1 cellular context compared by ENCODE assay signal in genomic region chr6:31831350-31832215, GRCh38.
A peak's percentile ranks its signal among the peaks of the same experiment; 100 is the strongest.
TF ChIP-seq lines count a peak whose summit lies in the region.

No MANE protein-coding gene starts in this region.

TF ChIP-seq in K562, 482 proteins besides CTCF, POLR2A, EP300 and RAD21 (continued from another document and continues in another):
- peak; percentile 69; the same call in 1 of the 2 replicates for TF ChIP-seq REST (CRISPR knock-in tag; IDR thresholded peaks at IDR 0.05; ENCODE audit: low read depth)
- TF ChIP-seq HEY1 (CRISPR knock-in tag; IDR thresholded peaks at IDR 0.05; ENCODE audit: borderline replicate concordance): no peak; the same call in 1 of the 2 replicates
- no peak for TF ChIP-seq ZKSCAN1 (IDR thresholded peaks at IDR 0.05; ENCODE audit: low read depth, low read length)
- no peak for TF ChIP-seq ZNF561 (CRISPR knock-in tag; conservative IDR thresholded peaks at IDR 0.05)
- no peak for TF ChIP-seq E2F5 (CRISPR knock-in tag; IDR thresholded peaks at IDR 0.05)
- 0 out of 2 replicates have a peak, but pooled peaks have one; percentile 37 for TF ChIP-seq ZFP30 (CRISPR knock-in tag; IDR thresholded peaks at IDR 0.05; ENCODE audit: borderline replicate concordance)
- peak; percentile 63; the same call in 1 of the 2 replicates for TF ChIP-seq FOXK1 (CRISPR knock-in tag; IDR thresholded peaks at IDR 0.05; ENCODE audit: borderline replicate concordance)
- TF ChIP-seq NFE2 (IDR thresholded peaks at IDR 0.05; ENCODE audit: low read depth): peak; percentile 82
- no peak for TF ChIP-seq SAFB (IDR thresholded peaks at IDR 0.05; ENCODE audit: borderline replicate concordance, low read depth, low read length)
- TF ChIP-seq ZNF830 (CRISPR knock-in tag; IDR thresholded peaks at IDR 0.05): peak; percentile 90; the same call in 1 of the 2 replicates
- 0 out of 2 replicates have a peak, but pooled peaks have one; percentile 48 for TF ChIP-seq EHMT2 (IDR thresholded peaks at IDR 0.05)
- TF ChIP-seq MAX (CRISPR knock-in tag; IDR thresholded peaks at IDR 0.05): no peak
- TF ChIP-seq LCOR (CRISPR knock-in tag; IDR thresholded peaks at IDR 0.05): 0 out of 2 replicates have a peak, but pooled peaks have one; percentile 46
- peak; percentile 48; the same call in 1 of the 2 replicates for TF ChIP-seq MAFG (tag; conservative IDR thresholded peaks at IDR 0.05)
- TF ChIP-seq ELF2 (CRISPR knock-in tag; IDR thresholded peaks at IDR 0.05): peak; percentile 73
- no peak for TF ChIP-seq ETS2 (tag; IDR thresholded peaks at IDR 0.05; ENCODE audit: borderline replicate concordance, poor library complexity, severe bottlenecking)
- TF ChIP-seq TGIF2 (CRISPR knock-in tag; IDR thresholded peaks at IDR 0.05): no peak
- no peak for TF ChIP-seq ATF6 (CRISPR knock-in tag; IDR thresholded peaks at IDR 0.05)
- TF ChIP-seq FOXA3 (CRISPR knock-in tag; conservative IDR thresholded peaks at IDR 0.05 in 1 of 2, IDR thresholded peaks at IDR 0.05 in 1 of 2): 0 out of 4 replicates have a peak, but pooled peaks of 1 of the 2 experiments have one; percentile 14
- peak; percentile 17 for TF ChIP-seq HNRNPLL (IDR thresholded peaks at IDR 0.05; ENCODE audit: low read depth, low read length, poor library complexity, severe bottlenecking)
- TF ChIP-seq TEAD2 (tag; IDR thresholded peaks at IDR 0.05): no peak
- TF ChIP-seq POLR3A (IDR thresholded peaks at IDR 0.05; ENCODE audit: borderline replicate concordance, extremely low read depth, insufficient read depth, insufficient read length): no peak
- TF ChIP-seq SIX5 (IDR thresholded peaks at IDR 0.05; ENCODE audit: borderline replicate concordance in 1 of 2, insufficient read depth in 1 of 2, low read depth in 1 of 2, low read length in 2 of 2): no peak
- TF ChIP-seq FOXM1 (IDR thresholded peaks at IDR 0.05; ENCODE audit: low read depth): 0 out of 2 replicates have a peak, but pooled peaks have one; percentile 14
- no peak for TF ChIP-seq FOXM1 (CRISPR knock-in tag; IDR thresholded peaks at IDR 0.05; ENCODE audit: low read depth)
- TF ChIP-seq ZNF174 (CRISPR knock-in tag; IDR thresholded peaks at IDR 0.05): no peak
- TF ChIP-seq RBM15 (IDR thresholded peaks at IDR 0.05; ENCODE audit: insufficient read depth, low read length): no peak
- no peak for TF ChIP-seq ZZZ3 (IDR thresholded peaks at IDR 0.05)
- TF ChIP-seq PKNOX1 (IDR thresholded peaks at IDR 0.05): peak; percentile 70
- TF ChIP-seq NBN (IDR thresholded peaks at IDR 0.05; ENCODE audit: low read depth): peak; percentile 70; the same call in 1 of the 2 replicates
- 0 out of 4 replicates have a peak, but pooled peaks of 1 of the 2 experiments have one; percentile 17 for TF ChIP-seq TEAD1 (CRISPR knock-in tag; IDR thresholded peaks at IDR 0.05)
- peak; percentile 72 for TF ChIP-seq BRD9 (IDR thresholded peaks at IDR 0.05; ENCODE audit: low read depth, partially characterized antibody)
- TF ChIP-seq ATF4 (CRISPR knock-in tag; IDR thresholded peaks at IDR 0.05): 0 out of 2 replicates have a peak, but pooled peaks have one; percentile 8
- 0 out of 2 replicates have a peak, but pooled peaks have one; percentile 38 for TF ChIP-seq TARDBP (IDR thresholded peaks at IDR 0.05)
- no peak for TF ChIP-seq HDAC6 (IDR thresholded peaks at IDR 0.05; ENCODE audit: low read depth, low read length)
- TF ChIP-seq ZBTB7A (IDR thresholded peaks at IDR 0.05; ENCODE audit: borderline replicate concordance, control insufficient read depth, low read depth, low read length): no peak; the same call in 1 of the 2 replicates
- no peak for TF ChIP-seq GTF2A2 (tag; IDR thresholded peaks at IDR 0.05)
- TF ChIP-seq TCF15 (CRISPR knock-in tag; IDR thresholded peaks at IDR 0.05): peak; percentile 63; the same call in 1 of the 2 replicates
- no peak for TF ChIP-seq ZNF212 (CRISPR knock-in tag; IDR thresholded peaks at IDR 0.05)
- TF ChIP-seq E2F1 (CRISPR knock-in tag; IDR thresholded peaks at IDR 0.05): no peak
- TF ChIP-seq SNIP1 (IDR thresholded peaks at IDR 0.05; ENCODE audit: low read depth): no peak
- peak; percentile 60; the same call in 1 of the 2 replicates for TF ChIP-seq ZNF589 (CRISPR knock-in tag; IDR thresholded peaks at IDR 0.05; ENCODE audit: low read depth)
- TF ChIP-seq FOXK2 (conservative IDR thresholded peaks at IDR 0.05 in 1 of 2, IDR thresholded peaks at IDR 0.05 in 1 of 2; ENCODE audit: low read depth in 2 of 2): peak in 1 of 2 experiments; percentile 52; a peak in 1 of 4 replicates
- no peak for TF ChIP-seq BHLHE40 (IDR thresholded peaks at IDR 0.05; ENCODE audit: low read length)
- peak; percentile 62; the same call in 1 of the 2 replicates for TF ChIP-seq ZNF384 (IDR thresholded peaks at IDR 0.05; ENCODE audit: low read depth, low read length)
- 0 out of 2 replicates have a peak, but pooled peaks have one; percentile 29 for TF ChIP-seq TRIM25 (IDR thresholded peaks at IDR 0.05; ENCODE audit: borderline replicate concordance)
- no peak for TF ChIP-seq ZNF785 (CRISPR knock-in tag; IDR thresholded peaks at IDR 0.05)
- TF ChIP-seq CEBPZ (IDR thresholded peaks at IDR 0.05; ENCODE audit: borderline replicate concordance, low read depth, low read length): no peak
- TF ChIP-seq RHOXF2B (CRISPR knock-in tag; conservative IDR thresholded peaks at IDR 0.05): no peak
- peak; percentile 57; the same call in 1 of the 2 replicates for TF ChIP-seq POLR2AphosphoS2 (IDR thresholded peaks at IDR 0.05; ENCODE audit: low read length)
- TF ChIP-seq SMARCB1 (IDR thresholded peaks at IDR 0.05; ENCODE audit: insufficient read length, low read depth): no peak
